8 cellular contexts compared by ENCODE assay signal in genomic region chr7:151168022-151168786, GRCh38. TPM values are rescaled to one million over a fixed set of nuclear protein-coding genes. Genes with fewer than 3 reads are reported as not detected.
A peak's percentile ranks its signal among the peaks of the same experiment; 100 is the strongest.
DNase-seq lines count a peak whose midpoint lies in the region; ATAC-seq and TF ChIP-seq lines count a peak whose summit lies in the region.

No MANE protein-coding gene starts in this region.

- RAD21 ChIA-PET in HCT116 (lab: Charles Lee; ENCODE audit: low non-redundant PET in 1 of 2, low total read pairs in 2 of 2, uncharacterized antibody in 2 of 2, unreplicated experiment in 2 of 2), result interaction anchor here in 1 of 2 experiments (0.6 kb wide), 1 partner anchor 81 kb away, joined by 5 read pairs; no protein-coding TSS in a partner anchor

- peak overlapping the region; percentile 94 for H3K4me2 ChIP-seq in HCT116 (ENCODE audit: low read length)

- peaks cover 0 to 2% (median 0%) of the 10 kb centered on the region in 8 donors for H3K9me3 Mint-ChIP-seq in CD4-positive, alpha-beta memory T cell
- H3K9me3 Mint-ChIP-seq in activated naive CD4-positive, alpha-beta T cell treated with anti-CD3 and anti-CD28 coated beads, Interleukin-2, amount 50 U/mL, for 72 hours, result no peaks in the 10 kb centered on the region

- peaks cover 26 to 37% of the 10 kb centered on the region in 2 donors for H3K27me3 Mint-ChIP-seq in CD4-positive, alpha-beta memory T cell

- H3K9me2 ChIP-seq in HCT116 (ENCODE audit: insufficient read depth), result no peaks in the 10 kb centered on the region

- H3K9ac ChIP-seq in HCT116 (ENCODE audit: low read length), result no peak overlapping the region

- H3K27ac ChIP-seq in CD4-positive, alpha-beta memory T cell (ENCODE audit: low read depth, low read length), result no peak overlapping the region
- H3K27ac ChIP-seq in HCT116 (ENCODE audit: low read depth, low read length) (peak overlapping the region; percentile 19; the same call in 1 of the 2 replicates), RWPE2 (ENCODE audit: poor library complexity, severe bottlenecking) (no peak overlapping the region)

- peaks cover 10 to 24% (median 17%) of the 10 kb centered on the region in 4 donors for H3K4me1 Mint-ChIP-seq in CD4-positive, alpha-beta memory T cell

- H2AFZ ChIP-seq in HCT116 (ENCODE audit: low read depth, low read length, poor library complexity, severe bottlenecking), result peak overlapping the region; percentile 40

- H3K4me3 Mint-ChIP-seq in CD4-positive, alpha-beta memory T cell, result peak overlapping the region; percentile 73 to 89 (median 84)

- H3K79me2 ChIP-seq in HCT116 (ENCODE audit: insufficient read depth, low read length), result no peaks in the 10 kb centered on the region

- no peaks in the 10 kb centered on the region for H3K9me3 ChIP-seq in CD4-positive, alpha-beta memory T cell (ENCODE audit: control insufficient read depth in 1 of 2, low read length in 2 of 2)
- H3K9me3 ChIP-seq in HCT116 (ENCODE audit: control insufficient read depth in 1 of 2, insufficient read depth in 1 of 2, low read depth in 1 of 2, low read length in 2 of 2) (peaks cover 0 to 5% of the 10 kb centered on the region in 2 experiments; a peak in 1 of 4 replicates), RWPE2 (ENCODE audit: severe bottlenecking) (no peaks in the 10 kb centered on the region)

- no peak for TF ChIP-seq POLR2A in HCT116 (IDR thresholded peaks at IDR 0.05; ENCODE audit: borderline replicate concordance, extremely low read depth, insufficient read depth, insufficient read length)

- peak overlapping the region in 5 of 7 donors; percentile 22 to 72 (median 69) for H3K27ac Mint-ChIP-seq in CD4-positive, alpha-beta memory T cell
- no peak overlapping the region for H3K27ac Mint-ChIP-seq in activated naive CD4-positive, alpha-beta T cell treated with anti-CD3 and anti-CD28 coated beads, Interleukin-2, amount 50 U/mL, for 72 hours

- H3K4me3 ChIP-seq in CD4-positive, alpha-beta memory T cell (ENCODE audit: low read length in 2 of 2), result peak overlapping the region in 1 of 2 donors; percentile 33
- H3K4me3 ChIP-seq in HCT116 (replicated peaks in 1 of 2; ENCODE audit: low read depth in 1 of 2, low read length in 2 of 2) (peak overlapping the region; percentile 49 to 68), RWPE2 (ENCODE audit: severe bottlenecking) (peak overlapping the region; percentile 37), iPS-11a (ENCODE audit: low read depth, low read length) (peak overlapping the region; percentile 43)

- peak; percentile 52 to 65 (median 59) for DNase-seq in CD4-positive, alpha-beta memory T cell
- DNase-seq in HCT116 (ENCODE audit: low read depth, low spot score) (no peak), RWPE2 (ENCODE audit: low spot score) (no peak), putamen (ENCODE audit: low spot score) (no peak), hippocampal formation (lab: John Stamatoyannopoulos, UW) (no peak)
- DNase-seq in activated naive CD4-positive, alpha-beta T cell treated with anti-CD3 and anti-CD28 coated beads, Interleukin-2, amount 50 U/mL, for 72 hours (ENCODE audit: low spot score in 2 of 2), result peak in 1 of 2 donors; percentile 81
- DNase-seq in stimulated activated CD4-positive, alpha-beta T cell treated with anti-CD3 and anti-CD28 coated beads, Interleukin-15, amount 100 ng/mL, for 24 hours, result peak; percentile 74

- intact Hi-C loops in CD4-positive, alpha-beta memory T cell (cut with micrococcal nuclease), result loop anchor here (2.0 kb wide), 1 partner anchor 135 kb away; no protein-coding TSS in a partner anchor
- intact Hi-C loops in HCT116 (cut with micrococcal nuclease), result no loop called here

- H3K36me3 Mint-ChIP-seq in CD4-positive, alpha-beta memory T cell, result no peaks in the 10 kb centered on the region
- peaks cover 0 to 5% of the 10 kb centered on the region in 2 donors for H3K36me3 Mint-ChIP-seq in activated naive CD4-positive, alpha-beta T cell treated with anti-CD3 and anti-CD28 coated beads, Interleukin-2, amount 50 U/mL, for 72 hours

- CTCF ChIA-PET in CD4-positive, alpha-beta memory T cell (lab: Charles Lee; ENCODE audit: partially characterized antibody), result interaction anchor here (0.7 to 3.9 kb wide), 13 partner anchors 9 to 230 kb away, joined by 3 to 20 read pairs (median 3); no protein-coding TSS in a partner anchor
- CTCF ChIA-PET in HCT116 (lab: Charles Lee), result interaction anchor here (0.6 to 1.4 kb wide), 9 partner anchors 9 to 741 kb away, joined by 3 to 8 read pairs (median 5); no protein-coding TSS in a partner anchor

- TF ChIP-seq CTCF in HCT116 (IDR thresholded peaks at IDR 0.05 in 2 of 3, conservative IDR thresholded peaks at IDR 0.05 in 1 of 3; ENCODE audit: borderline replicate concordance in 1 of 3, insufficient read depth in 1 of 3, low read depth in 2 of 3, low read length in 2 of 3) (peak; percentile 75 to 90 (median 76)), RWPE2 (IDR thresholded peaks at IDR 0.05; ENCODE audit: poor library complexity, severe bottlenecking) (peak; percentile 72)

- no peaks in the 10 kb centered on the region for H4K20me1 ChIP-seq in HCT116 (ENCODE audit: insufficient read depth)

- H3K4me1 ChIP-seq in CD4-positive, alpha-beta memory T cell (ENCODE audit: insufficient read depth, low read length), result peaks cover 6% of the 10 kb centered on the region
- H3K4me1 ChIP-seq in HCT116 (ENCODE audit: control insufficient read depth in 1 of 2, insufficient read depth in 2 of 2, low read length in 2 of 2) (peaks cover 0 to 12% of the 10 kb centered on the region in 2 experiments; a peak in 2 of 4 replicates), RWPE2 (ENCODE audit: insufficient read depth, poor library complexity, severe bottlenecking) (no peaks in the 10 kb centered on the region)

- POLR2A ChIA-PET in CD4-positive, alpha-beta memory T cell (lab: Charles Lee; ENCODE audit: partially characterized antibody), result interaction anchor here (0.8 to 1.2 kb wide), 2 partner anchors 59 to 79 kb away, joined by 3 read pairs; partner anchors contain the start of gene ABCF2
- POLR2A ChIA-PET in HCT116 (lab: Charles Lee), result interaction anchor here (0.6 kb wide), 1 partner anchor 21 kb away, joined by 4 read pairs; no protein-coding TSS in a partner anchor

- BruUV-seq in HCT116 (replicated peaks; lab: Mats Ljungman, UMichigan), result no TSS peak

- peaks cover 33% of the 10 kb centered on the region for H3K27me3 ChIP-seq in CD4-positive, alpha-beta memory T cell (ENCODE audit: insufficient read depth, low read length)
- H3K27me3 ChIP-seq in HCT116 (ENCODE audit: insufficient read depth, low read length) (no peaks in the 10 kb centered on the region), RWPE2 (ENCODE audit: insufficient read depth, poor library complexity, severe bottlenecking) (peaks cover 71% of the 10 kb centered on the region)

- H3K36me3 ChIP-seq in CD4-positive, alpha-beta memory T cell (ENCODE audit: insufficient read depth, low read length), result no peaks in the 10 kb centered on the region
- H3K36me3 ChIP-seq in HCT116 (ENCODE audit: control insufficient read depth in 1 of 2, insufficient read depth in 2 of 2, low read length in 2 of 2) (no peaks in the 10 kb centered on the region), RWPE2 (ENCODE audit: low read depth) (no peaks in the 10 kb centered on the region)

- ATAC-seq in HCT116 (peak; percentile 82), RWPE2 (ENCODE audit: low read depth) (peak; percentile 54)
- ATAC-seq in activated naive CD4-positive, alpha-beta T cell treated with anti-CD3 and anti-CD28 coated beads, Interleukin-2, amount 50 U/mL, for 72 hours, result peak; percentile 80 to 90

- peak; percentile 45 for TF ChIP-seq RAD21 in HCT116 (IDR thresholded peaks at IDR 0.05; ENCODE audit: low read depth)

TF ChIP-seq in HCT116, 20 proteins besides CTCF, POLR2A, EP300 and RAD21:
- TF ChIP-seq, protein P1, sequence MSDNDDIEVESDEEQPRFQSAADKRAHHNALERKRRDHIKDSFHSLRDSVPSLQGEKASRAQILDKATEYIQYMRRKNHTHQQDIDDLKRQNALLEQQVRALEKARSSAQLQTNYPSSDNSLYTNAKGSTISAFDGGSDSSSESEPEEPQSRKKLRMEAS (IDR thresholded peaks at IDR 0.05), result peak; percentile 57
- TF ChIP-seq CBX3 (IDR thresholded peaks at IDR 0.05; ENCODE audit: low read depth) (peak; percentile 82), POLR2AphosphoS5 (IDR thresholded peaks at IDR 0.05; ENCODE audit: low read depth, low read length) (peak; percentile 16; the same call in 1 of the 2 replicates), EGR1 (IDR thresholded peaks at IDR 0.05; ENCODE audit: low read depth) (peak; percentile 49; the same call in 1 of the 2 replicates), EZH2 (IDR thresholded peaks at IDR 0.05) (no peak), ZFX (IDR thresholded peaks at IDR 0.05) (0 out of 2 replicates have a peak, but pooled peaks have one; percentile 23), SIN3A (IDR thresholded peaks at IDR 0.05; ENCODE audit: low read depth) (peak; percentile 23; the same call in 1 of the 2 replicates), SRF (IDR thresholded peaks at IDR 0.05; ENCODE audit: low read depth) (no peak)
TF ChIP-seq in HCT116: peak in this region for 6.

RNA-seq across cellular contexts. Expression of gene GBX1, which starts 0.7 kb away (rescaled TPM):
- total RNA-seq in CD4-positive, alpha-beta memory T cell, result not detected
- not detected for polyA plus RNA-seq in CD4-positive, alpha-beta memory T cell
- 0.86 TPM for total RNA-seq in HCT116 (2021; ENCODE audit: unreplicated experiment)
- 0.39 and 0.75 TPM in 2 replicates for polyA plus RNA-seq in HCT116 (2012)
- total RNA-seq in activated naive CD4-positive, alpha-beta T cell treated with anti-CD3 and anti-CD28 coated beads, Interleukin-2, amount 50 U/mL, for 72 hours, result under 1 TPM in 1 of 2 donors, not detected in 1; 0.31 TPM

RNA-seq across cellular contexts. Expression of gene ASB10, which starts 18.8 kb away (rescaled TPM):
- total RNA-seq in CD4-positive, alpha-beta memory T cell, result not detected
- not detected for polyA plus RNA-seq in CD4-positive, alpha-beta memory T cell
- total RNA-seq in HCT116 (2021; ENCODE audit: unreplicated experiment), result not detected
- polyA plus RNA-seq in HCT116 (2012), result not detected in 2 replicates
- not detected for total RNA-seq in activated naive CD4-positive, alpha-beta T cell treated with anti-CD3 and anti-CD28 coated beads, Interleukin-2, amount 50 U/mL, for 72 hours

RNA-seq across cellular contexts. Expression of gene H2BK1, which starts 42.1 kb away (rescaled TPM):
- total RNA-seq in CD4-positive, alpha-beta memory T cell, result 1 to 10 TPM; 4.9 to 6.9 TPM
- polyA plus RNA-seq in CD4-positive, alpha-beta memory T cell, result not detected
- total RNA-seq in HCT116 (2021; ENCODE audit: unreplicated experiment), result 0.69 TPM
- not detected in 2 replicates for polyA plus RNA-seq in HCT116 (2012)
- total RNA-seq in activated naive CD4-positive, alpha-beta T cell treated with anti-CD3 and anti-CD28 coated beads, Interleukin-2, amount 50 U/mL, for 72 hours, result 1 to 10 TPM in 1 of 2 donors, not detected in 1; 1.2 TPM

RNA-seq across cellular contexts. Expression of gene ABCF2, which starts 58.8 kb away (rescaled TPM):
- total RNA-seq in CD4-positive, alpha-beta memory T cell, result 10 to 100 TPM; 31.4 to 35.7 TPM
- polyA plus RNA-seq in CD4-positive, alpha-beta memory T cell, result 10 to 100 TPM; 33.0 to 37.3 TPM
- total RNA-seq in HCT116 (2021; ENCODE audit: unreplicated experiment), result 63.7 TPM
- 29.9 and 39.4 TPM in 2 replicates for polyA plus RNA-seq in HCT116 (2012)
- total RNA-seq in activated naive CD4-positive, alpha-beta T cell treated with anti-CD3 and anti-CD28 coated beads, Interleukin-2, amount 50 U/mL, for 72 hours, result 10 to 100 TPM; 23.5 to 33.6 TPM

Comparison
In these comparisons a context has a peak if more than half of its experiments do, and no peak if none do; other contexts are left out.
1. DNase-seq: peak in CD4-positive, alpha-beta memory T cell (5 of 5) and stimulated activated CD4-positive, alpha-beta T cell treated with anti-CD3 and anti-CD28 coated beads, Interleukin-15, amount 100 ng/mL, for 24 hours (single experiment); none in HCT116 (single experiment), RWPE2 (single experiment), putamen (single experiment) and hippocampal formation (0 of 2).
2. H3K27ac Mint-ChIP-seq: peak in CD4-positive, alpha-beta memory T cell (5 of 7); none in activated naive CD4-positive, alpha-beta T cell treated with anti-CD3 and anti-CD28 coated beads, Interleukin-2, amount 50 U/mL, for 72 hours (0 of 2).
3. Peak in every context shown above with its lines, with median percentiles within 50 percentile points of each other: ATAC-seq.